11 cellular contexts compared by ENCODE assay signal in the genomic region with DNA sequence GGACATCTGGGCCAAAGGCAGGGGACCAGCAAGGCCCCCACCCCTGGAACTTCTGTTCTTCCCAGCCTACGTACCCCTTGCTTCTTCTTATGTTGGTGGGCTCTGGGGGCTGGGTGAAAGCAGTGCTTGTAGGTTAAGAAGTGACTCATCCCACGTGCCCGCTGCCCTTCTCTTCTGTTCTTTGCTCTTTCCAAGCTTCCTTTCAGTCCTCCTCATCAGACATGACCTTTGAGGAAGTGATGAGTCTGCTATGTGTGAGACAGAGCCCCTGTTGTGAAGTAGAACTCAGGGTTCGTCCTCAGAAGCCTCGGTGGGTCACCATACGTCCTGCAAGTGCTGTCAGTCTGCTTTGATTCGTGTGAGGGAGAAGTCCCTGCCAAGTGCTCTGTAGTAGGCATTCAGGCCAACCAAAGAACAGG. TPM values are rescaled to one million over a fixed set of nuclear protein-coding genes. Genes with fewer than 3 reads are reported as not detected.
DNase-seq lines count a peak whose midpoint lies in the region; ATAC-seq and TF ChIP-seq lines count a peak whose summit lies in the region.
"Had no signal": no experiment of that assay in that cellular context is flagged by ENCODE, and none has a peak within 500 bp of the region (broad histone marks: within the 10 kb centered on the region; RNA-seq: fewer than 3 reads in every experiment).

No MANE protein-coding gene starts in this region.

- peaks cover 41% of the 10 kb centered on the region for H3F3A ChIP-seq in GM23248 (ENCODE audit: insufficient read depth)

- peak overlapping the region; percentile 86 for H3K27ac Mint-ChIP-seq in activated naive CD8-positive, alpha-beta T cell
- no peak overlapping the region for H3K27ac Mint-ChIP-seq in mesothelial cell of epicardium

- H3K4me1 ChIP-seq in GM23248 (ENCODE audit: insufficient read depth): peaks cover 54% of the 10 kb centered on the region
- H3K4me1 ChIP-seq in lower lobe of right lung: peaks cover 46% of the 10 kb centered on the region

- H3K4me2 ChIP-seq in GM23248 (ENCODE audit: unreplicated experiment): peak overlapping the region; percentile 21

- H3K4me3 ChIP-seq in GM23248 (no peak overlapping the region), lower lobe of right lung (no peak overlapping the region)

- H3K27ac ChIP-seq in GM23248 (peak overlapping the region; percentile 83), lower lobe of right lung (no peak overlapping the region)

- H3K9me2 ChIP-seq in GM23248 (ENCODE audit: insufficient read depth): no peaks in the 10 kb centered on the region

- 22% methylated on average over 7 of the region's 7 CpGs for WGBS in GM23248 (ENCODE audit: low coverage in 1 of 2, low lambda C conversion rate in 2 of 2, missing lambda C conversion rate in 2 of 2), 2 experiments

- H2AFZ ChIP-seq in GM23248: no peak overlapping the region

- peaks cover 14% of the 10 kb centered on the region for H3K36me3 Mint-ChIP-seq in activated naive CD8-positive, alpha-beta T cell
- peaks cover 12% of the 10 kb centered on the region for H3K36me3 Mint-ChIP-seq in mesothelial cell of epicardium

- H3K4me1 Mint-ChIP-seq in activated naive CD8-positive, alpha-beta T cell (ENCODE audit: low read depth): peaks cover 79% of the 10 kb centered on the region
- H3K4me1 Mint-ChIP-seq in mesothelial cell of epicardium: peaks cover 30% of the 10 kb centered on the region

- H4K20me1 ChIP-seq in GM23248 (ENCODE audit: insufficient read depth): no peaks in the 10 kb centered on the region

- H3K9me3 Mint-ChIP-seq in activated naive CD8-positive, alpha-beta T cell (ENCODE audit: low read depth): no peaks in the 10 kb centered on the region
- no peaks in the 10 kb centered on the region for H3K9me3 Mint-ChIP-seq in mesothelial cell of epicardium

- TF ChIP-seq POLR2A in erythroblast (IDR thresholded peaks at IDR 0.05; ENCODE audit: low read length): no peak

- peak overlapping the region; percentile 56 for H3K4me3 Mint-ChIP-seq in activated naive CD8-positive, alpha-beta T cell
- no peak overlapping the region for H3K4me3 Mint-ChIP-seq in mesothelial cell of epicardium

- no peaks in the 10 kb centered on the region for H3K27me3 Mint-ChIP-seq in activated naive CD8-positive, alpha-beta T cell
- H3K27me3 Mint-ChIP-seq in mesothelial cell of epicardium (ENCODE audit: low read depth): no peaks in the 10 kb centered on the region

- ATAC-seq in lower lobe of right lung: peak in 1 of 2 donors; percentile 18

- intact Hi-C loops in lower lobe of right lung (cut with DNase I): no loop called here

- H3K9ac ChIP-seq in GM23248: peak overlapping the region; percentile 53

- DNase-seq in A172 (ENCODE audit: low spot score): peak; percentile 59
- DNase-seq in GM23248: peak; percentile 82
- DNase-seq in lower lobe of right lung: peak; percentile 22
- DNase-seq in NCI-H446 (lab: John Stamatoyannopoulos, UW): no peak
- no peak for DNase-seq in NCI-H1436 treated with DMSO at 0.1 percent for 48 hours (lab: John Stamatoyannopoulos, UW)
- no peak for DNase-seq in mesothelial cell of epicardium (ENCODE audit: low spot score in 2 of 2, unreplicated experiment in 2 of 2)
- DNase-seq in erythroblast (lab: John Stamatoyannopoulos, UW): no peak
- DNase-seq: Calu3, caudate nucleus, NCI-H510A had no signal

- peaks cover 100% of the 10 kb centered on the region for H3K79me2 ChIP-seq in GM23248 (ENCODE audit: insufficient read depth)

- H3K9me3 ChIP-seq in GM23248 (ENCODE audit: low read depth) (no peaks in the 10 kb centered on the region), lower lobe of right lung (no peaks in the 10 kb centered on the region)

- H3K36me3 ChIP-seq in GM23248 (ENCODE audit: low read depth) (peaks cover 15% of the 10 kb centered on the region; the same call in 1 of the 2 replicates), lower lobe of right lung (peaks cover 32% of the 10 kb centered on the region)

- in situ Hi-C loops in GM23248 (cut with MboI): no loop called here

- TF ChIP-seq CTCF in lower lobe of right lung (IDR thresholded peaks at IDR 0.05) (no peak), mesothelial cell of epicardium (IDR thresholded peaks at IDR 0.05; ENCODE audit: unreplicated experiment) (no peak)

- H3K27me3 ChIP-seq in GM23248 (replicated peaks; ENCODE audit: insufficient read depth) (no peaks in the 10 kb centered on the region), lower lobe of right lung (ENCODE audit: low read depth) (no peaks in the 10 kb centered on the region)

RNA-seq across cellular contexts. Expression of a gene that starts 12.7 kb away (rescaled TPM):
- total RNA-seq in A172 (2014; rRNA removed; shearing (Covaris generic)): 24.7 and 29.7 TPM in 2 replicates
- total RNA-seq in GM23248 (2014; rRNA removed; shearing (Covaris generic)): 40.0 and 40.2 TPM in 2 replicates
- 69.4 and 69.7 TPM in 2 replicates for polyA plus RNA-seq in GM23248 (2016; fragmentation: Nextera tagmentation; extraction: Ambion mirVana)
- 105 TPM for total RNA-seq in lower lobe of right lung
- 129 to 135 TPM (median 129 TPM) in 3 replicates for total RNA-seq in mesothelial cell of epicardium

RNA-seq across cellular contexts. Expression of a gene that starts 24.5 kb away (rescaled TPM):
- 12.0 and 13.6 TPM in 2 replicates for total RNA-seq in A172 (2014; rRNA removed; shearing (Covaris generic))
- 37.7 and 41.3 TPM in 2 replicates for total RNA-seq in GM23248 (2014; rRNA removed; shearing (Covaris generic))
- 19.0 and 20.0 TPM in 2 replicates for polyA plus RNA-seq in GM23248 (2016; fragmentation: Nextera tagmentation; extraction: Ambion mirVana)
- 24.0 TPM for total RNA-seq in lower lobe of right lung
- total RNA-seq in mesothelial cell of epicardium: 58.4 to 60.3 TPM (median 59.9 TPM) in 3 replicates

Comparison
In these comparisons a context has a peak if more than half of its experiments do, and no peak if none do; other contexts are left out.
1. DNase-seq: peak in A172 (single experiment), GM23248 (single experiment) and lower lobe of right lung (single experiment); none in NCI-H446 (0 of 2), NCI-H1436 treated with DMSO at 0.1 percent for 48 hours (single experiment), mesothelial cell of epicardium (0 of 2) and erythroblast (0 of 2).